Comparison of ENCODE assay signal across 14 cellular contexts in genomic region chr2:190853659-190854386, GRCh38. TPM values are rescaled to one million over a fixed set of nuclear protein-coding genes. Genes with fewer than 3 reads are reported as not detected.
DNase-seq lines count a peak whose midpoint lies in the region; ATAC-seq, FAIRE-seq and TF ChIP-seq lines count a peak whose summit lies in the region.
"Had no signal": no experiment of that assay in that cellular context is flagged by ENCODE, and none has a peak within 500 bp of the region (broad histone marks: within the 10 kb centered on the region; RNA-seq: fewer than 3 reads in every experiment).

No MANE protein-coding gene starts in this region.

- H3K4me1 ChIP-seq in Karpas-422 (ENCODE audit: low read length) (no peaks in the 10 kb centered on the region; the same call in 1 of the 2 replicates), endothelial cell of umbilical vein (ENCODE audit: control insufficient read depth, extremely low read depth, insufficient read depth, low read length) (peaks cover 9% of the 10 kb centered on the region)

- H3K27me3 ChIP-seq in Karpas-422 (ENCODE audit: low read length) (no peaks in the 10 kb centered on the region), endothelial cell of umbilical vein (ENCODE audit: control insufficient read depth in 2 of 2, insufficient read depth in 2 of 2, low read length in 2 of 2) (no peaks in the 10 kb centered on the region)
- H3K27me3 ChIP-seq: BLaER1 treated with 17β-estradiol and CSF1 and Interleukin-3, amounts not matched to agents 10 nM and 100 nM had no signal

- TF ChIP-seq CTCF in GM20000 (IDR thresholded peaks at IDR 0.05; ENCODE audit: extremely low read depth, missing control alignments) = no peak
- TF ChIP-seq CTCF in endothelial cell of umbilical vein (IDR thresholded peaks at IDR 0.05; ENCODE audit: extremely low read depth in 1 of 2, insufficient read depth in 1 of 2, low read depth in 1 of 2, low read length in 2 of 2) = no peak

- H4K20me1 ChIP-seq in Karpas-422 (ENCODE audit: insufficient read depth, low read depth, low read length) (no peaks in the 10 kb centered on the region), endothelial cell of umbilical vein (replicated peaks; ENCODE audit: control insufficient read depth, extremely low read depth, insufficient read depth, low read length) (no peaks in the 10 kb centered on the region)
- H4K20me1 ChIP-seq: BLaER1 treated with 17β-estradiol and CSF1 and Interleukin-3, amounts not matched to agents 10 nM and 100 nM had no signal

- H3K9me3 ChIP-seq in Karpas-422 (ENCODE audit: low read length) = no peaks in the 10 kb centered on the region
- no peaks in the 10 kb centered on the region for H3K9me3 ChIP-seq in endothelial cell of umbilical vein (replicated peaks; ENCODE audit: control insufficient read depth, insufficient read depth, low read length)
- H3K9me3 ChIP-seq: BLaER1 treated with 17β-estradiol and CSF1 and Interleukin-3, amounts not matched to agents 10 nM and 100 nM had no signal

- POLR2A ChIA-PET in endothelial cell of umbilical vein (lab: Charles Lee) = no interaction called here

- no peak overlapping the region for H3K27ac ChIP-seq in Karpas-422 (ENCODE audit: low read length)
- H3K27ac ChIP-seq in endothelial cell of umbilical vein (ENCODE audit: insufficient read depth, low read depth, low read length) = no peak overlapping the region

- H3K4me2 ChIP-seq in Karpas-422 (ENCODE audit: low read depth, low read length, poor library complexity, severe bottlenecking) (no peak overlapping the region), endothelial cell of umbilical vein (ENCODE audit: insufficient read depth, low read length) (peak overlapping the region; percentile 44)

- TF ChIP-seq POLR2A in endothelial cell of umbilical vein (IDR thresholded peaks at IDR 0.05; ENCODE audit: low read depth, low read length) = no peak

- CTCF ChIA-PET in endothelial cell of umbilical vein (lab: Charles Lee) = interaction anchor here (0.9 to 1.2 kb wide), 3 partner anchors 23 to 71 kb away, joined by 3 to 4 read pairs (median 3); no protein-coding TSS in a partner anchor

- DNase-seq in AML-193 (lab: John Stamatoyannopoulos, UW) (peak; percentile 23 to 24), GM20000 (ENCODE audit: low spot score) (peak; percentile 27), Karpas-422 (peak; percentile 38), endothelial cell of umbilical vein (ENCODE audit: low read depth, low spot score) (peak; percentile 54)
- DNase-seq in activated naive CD4-positive, alpha-beta T cell treated with anti-CD3 and anti-CD28 coated beads, Interleukin-2, amount 50 U/mL, for 16 hours = no peak
- DNase-seq in stimulated activated CD4-positive, alpha-beta T cell treated with anti-CD3 and anti-CD28 coated beads, Interleukin-4, amount 100 ng/mL, for 4 hours = no peak
- DNase-seq: activated CD8-positive, alpha-beta memory T cell treated with anti-CD3 and anti-CD28 coated beads, Interleukin-2, amount 10 ng/mL, durations not matched to agents 7 days and 5 days; amygdala; NCI-H2081; stimulated activated CD4-positive, alpha-beta T cell treated with anti-CD3 and anti-CD28 coated beads, Interleukin-2, amount 100 ng/mL, for 24 hours; T-cell had no signal

- no peak overlapping the region for H3K9ac ChIP-seq in Karpas-422 (ENCODE audit: low read length)
- no peak overlapping the region for H3K9ac ChIP-seq in endothelial cell of umbilical vein (replicated peaks; ENCODE audit: extremely low read depth, insufficient read depth, low read length)

- H3K79me2 ChIP-seq in Karpas-422 (ENCODE audit: low read length) (no peaks in the 10 kb centered on the region), endothelial cell of umbilical vein (ENCODE audit: control insufficient read depth, insufficient read depth, low read length) (no peaks in the 10 kb centered on the region)

- H3K4me3 ChIP-seq in Karpas-422 (ENCODE audit: low read length) (no peak overlapping the region), endothelial cell of umbilical vein (replicated peaks in 1 of 3; ENCODE audit: insufficient read depth in 1 of 3, low read depth in 1 of 3, low read length in 3 of 3) (no peak overlapping the region)
- H3K4me3 ChIP-seq: BLaER1 treated with 17β-estradiol and CSF1 and Interleukin-3, amounts not matched to agents 10 nM and 100 nM had no signal

- no peak for ATAC-seq in GM19023 (IDR thresholded peaks at IDR 0.05; ENCODE audit: unreplicated experiment)
- no peak for ATAC-seq in GM21381 (IDR thresholded peaks at IDR 0.05; ENCODE audit: unreplicated experiment)
- ATAC-seq: activated CD8-positive, alpha-beta memory T cell treated with anti-CD3 and anti-CD28 coated beads, Interleukin-2, amount 10 ng/mL, durations not matched to agents 7 days and 5 days; T-cell had no signal

- no peaks in the 10 kb centered on the region for H3K9me2 ChIP-seq in Karpas-422 (replicated peaks; ENCODE audit: insufficient read depth, low read length)

- FAIRE-seq in endothelial cell of umbilical vein (lab: Jason Lieb, UNC) = peak; percentile 18

- intact Hi-C loops in endothelial cell of umbilical vein (cut with micrococcal nuclease) = loop anchor here (5.0 kb wide), 1 partner anchor 93 kb away; no protein-coding TSS in a partner anchor

- H3K9me1 ChIP-seq in endothelial cell of umbilical vein (replicated peaks; ENCODE audit: control insufficient read depth, extremely low read depth, insufficient read depth, low read length) = no peaks in the 10 kb centered on the region

- dilution Hi-C loops in endothelial cell of umbilical vein (cut with MboI; ENCODE audit: extremely low pct_ligation_motif_present, low sequenced_read_pairs) = no loop called here

- no peak overlapping the region for H2AFZ ChIP-seq in Karpas-422 (ENCODE audit: low read length)
- peak overlapping the region; percentile 51 for H2AFZ ChIP-seq in endothelial cell of umbilical vein (ENCODE audit: low read depth, low read length)

- BruUV-seq in endothelial cell of umbilical vein (replicated peaks; lab: Mats Ljungman, UMichigan) = no TSS peak

- no peaks in the 10 kb centered on the region for H3K36me3 ChIP-seq in Karpas-422 (ENCODE audit: insufficient read depth, low read length)
- no peaks in the 10 kb centered on the region for H3K36me3 ChIP-seq in endothelial cell of umbilical vein (ENCODE audit: control insufficient read depth in 2 of 2, extremely low read depth in 1 of 2, insufficient read depth in 2 of 2, low read length in 2 of 2)
- H3K36me3 ChIP-seq: BLaER1 treated with 17β-estradiol and CSF1 and Interleukin-3, amounts not matched to agents 10 nM and 100 nM had no signal

TF ChIP-seq in endothelial cell of umbilical vein, 7 proteins besides CTCF, POLR2A, EP300 and RAD21:
- TF ChIP-seq EZH2 (IDR thresholded peaks at IDR 0.05; ENCODE audit: borderline replicate concordance, low read depth, low read length, severe bottlenecking) (no peak), FOS (IDR thresholded peaks at IDR 0.05; ENCODE audit: borderline replicate concordance, insufficient read depth, low read length) (peak; percentile 26)

RNA-seq across cellular contexts. Expression of gene GLS, which starts 26.8 kb away (rescaled TPM):
- 159 and 283 TPM in 2 replicates for total RNA-seq in Karpas-422 (2014; rRNA removed; shearing (Covaris generic); ENCODE audit: low replicate concordance)
- total RNA-seq in endothelial cell of umbilical vein = 181 and 183 TPM in 2 replicates
- 36.1 and 49.0 TPM in 2 replicates for polyA plus RNA-seq in endothelial cell of umbilical vein
- 24.0 and 30.2 TPM in 2 replicates for polyA plus RNA-seq in endothelial cell of umbilical vein (2011; cell fraction: cytosol; rRNA removed)
- polyA plus RNA-seq in endothelial cell of umbilical vein (2011; cell fraction: nucleus; rRNA removed) = 222 and 298 TPM in 2 replicates
- 138 and 142 TPM in 2 replicates for polyA plus RNA-seq in endothelial cell of umbilical vein (2012)
- 351 and 395 TPM in 2 replicates for polyA minus RNA-seq in endothelial cell of umbilical vein
- 22.2 TPM for polyA minus RNA-seq in endothelial cell of umbilical vein (2011; cell fraction: cytosol; rRNA and poly(A)+ RNA removed)
- 496 and 601 TPM in 2 replicates for polyA minus RNA-seq in endothelial cell of umbilical vein (2011; cell fraction: nucleus; rRNA and poly(A)+ RNA removed)

Comparison
In these comparisons a context has a peak if more than half of its experiments do, and no peak if none do; other contexts are left out.
1. DNase-seq: peak in AML-193 (2 of 2), GM20000 (single experiment), Karpas-422 (single experiment) and endothelial cell of umbilical vein (single experiment); none in activated naive CD4-positive, alpha-beta T cell treated with anti-CD3 and anti-CD28 coated beads, Interleukin-2, amount 50 U/mL, for 16 hours (single experiment) and stimulated activated CD4-positive, alpha-beta T cell treated with anti-CD3 and anti-CD28 coated beads, Interleukin-4, amount 100 ng/mL, for 4 hours (0 of 2).